1 cellular context compared by ENCODE assay signal in genomic region chr10:96568402-96568801, GRCh38.
TF ChIP-seq lines count a peak whose summit lies in the region.

No MANE protein-coding gene starts in this region.

TF ChIP-seq in IMR-90, 13 proteins besides CTCF, POLR2A, EP300 and RAD21 (continued from another document):
- TF ChIP-seq ELK1 (IDR thresholded peaks at IDR 0.05; ENCODE audit: borderline replicate concordance, low read depth, low read length) (no peak), RFX5 (IDR thresholded peaks at IDR 0.05; ENCODE audit: low read depth, low read length) (no peak)
